2 cellular contexts compared by ENCODE assay signal in the genomic region with DNA sequence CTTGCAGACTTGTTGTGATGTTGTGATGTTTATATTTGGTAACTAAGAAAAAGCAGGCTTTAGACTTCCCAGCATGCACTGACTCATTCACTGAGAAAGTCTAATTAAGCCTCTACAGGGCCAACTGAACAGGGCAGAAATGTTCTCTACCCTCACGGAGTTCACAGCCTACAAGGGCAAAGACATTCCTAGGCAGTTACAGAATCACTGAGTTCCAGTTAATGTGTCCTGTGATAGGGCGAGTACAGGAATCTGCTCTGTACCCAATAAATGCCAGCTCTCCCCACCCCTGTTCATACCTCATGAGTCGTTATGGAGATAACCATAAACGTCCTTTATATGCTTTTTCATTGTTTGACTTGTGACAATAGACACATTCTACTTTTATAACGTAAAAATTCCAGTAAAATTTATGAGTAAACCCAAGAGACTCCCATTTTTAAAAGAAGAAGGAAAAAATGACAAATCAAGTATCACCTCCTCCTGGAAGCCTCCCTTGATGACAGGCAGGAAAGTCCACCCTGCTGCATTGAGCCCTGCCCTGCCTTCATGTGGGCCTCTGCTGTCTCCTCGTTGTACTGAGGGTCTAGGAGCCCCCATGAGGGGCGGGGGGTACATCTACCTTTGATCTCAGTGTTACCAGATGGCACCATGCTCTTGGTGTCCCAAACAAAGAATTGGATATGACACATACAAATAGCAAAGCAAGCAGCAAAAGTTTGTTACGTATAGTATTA.
TF ChIP-seq lines count a peak whose summit lies in the region.

No MANE protein-coding gene starts in this region.

TF ChIP-seq in SK-N-SH treated with all-trans-retinoic acid at 6 μM for 48 hours, 23 proteins besides CTCF, POLR2A, EP300 and RAD21 (continued from another document):
- TF ChIP-seq, protein P1, sequence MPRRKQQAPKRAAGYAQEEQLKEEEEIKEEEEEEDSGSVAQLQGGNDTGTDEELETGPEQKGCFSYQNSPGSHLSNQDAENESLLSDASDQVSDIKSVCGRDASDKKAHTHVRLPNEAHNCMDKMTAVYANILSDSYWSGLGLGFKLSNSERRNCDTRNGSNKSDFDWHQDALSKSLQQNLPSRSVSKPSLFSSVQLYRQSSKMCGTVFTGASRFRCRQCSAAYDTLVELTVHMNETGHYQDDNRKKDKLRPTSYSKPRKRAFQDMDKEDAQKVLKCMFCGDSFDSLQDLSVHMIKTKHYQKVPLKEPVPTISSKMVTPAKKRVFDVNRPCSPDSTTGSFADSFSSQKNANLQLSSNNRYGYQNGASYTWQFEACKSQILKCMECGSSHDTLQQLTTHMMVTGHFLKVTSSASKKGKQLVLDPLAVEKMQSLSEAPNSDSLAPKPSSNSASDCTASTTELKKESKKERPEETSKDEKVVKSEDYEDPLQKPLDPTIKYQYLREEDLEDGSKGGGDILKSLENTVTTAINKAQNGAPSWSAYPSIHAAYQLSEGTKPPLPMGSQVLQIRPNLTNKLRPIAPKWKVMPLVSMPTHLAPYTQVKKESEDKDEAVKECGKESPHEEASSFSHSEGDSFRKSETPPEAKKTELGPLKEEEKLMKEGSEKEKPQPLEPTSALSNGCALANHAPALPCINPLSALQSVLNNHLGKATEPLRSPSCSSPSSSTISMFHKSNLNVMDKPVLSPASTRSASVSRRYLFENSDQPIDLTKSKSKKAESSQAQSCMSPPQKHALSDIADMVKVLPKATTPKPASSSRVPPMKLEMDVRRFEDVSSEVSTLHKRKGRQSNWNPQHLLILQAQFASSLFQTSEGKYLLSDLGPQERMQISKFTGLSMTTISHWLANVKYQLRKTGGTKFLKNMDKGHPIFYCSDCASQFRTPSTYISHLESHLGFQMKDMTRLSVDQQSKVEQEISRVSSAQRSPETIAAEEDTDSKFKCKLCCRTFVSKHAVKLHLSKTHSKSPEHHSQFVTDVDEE (CRISPR knock-in tag; IDR thresholded peaks at IDR 0.05) = no peak
- TF ChIP-seq, protein P2, sequence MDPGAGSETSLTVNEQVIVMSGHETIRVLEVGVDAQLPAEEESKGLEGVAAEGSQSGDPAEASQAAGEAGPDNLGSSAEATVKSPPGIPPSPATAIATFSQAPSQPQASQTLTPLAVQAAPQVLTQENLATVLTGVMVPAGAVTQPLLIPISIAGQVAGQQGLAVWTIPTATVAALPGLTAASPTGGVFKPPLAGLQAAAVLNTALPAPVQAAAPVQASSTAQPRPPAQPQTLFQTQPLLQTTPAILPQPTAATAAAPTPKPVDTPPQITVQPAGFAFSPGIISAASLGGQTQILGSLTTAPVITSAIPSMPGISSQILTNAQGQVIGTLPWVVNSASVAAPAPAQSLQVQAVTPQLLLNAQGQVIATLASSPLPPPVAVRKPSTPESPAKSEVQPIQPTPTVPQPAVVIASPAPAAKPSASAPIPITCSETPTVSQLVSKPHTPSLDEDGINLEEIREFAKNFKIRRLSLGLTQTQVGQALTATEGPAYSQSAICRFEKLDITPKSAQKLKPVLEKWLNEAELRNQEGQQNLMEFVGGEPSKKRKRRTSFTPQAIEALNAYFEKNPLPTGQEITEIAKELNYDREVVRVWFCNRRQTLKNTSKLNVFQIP (CRISPR knock-in tag; IDR thresholded peaks at IDR 0.05; ENCODE audit: borderline replicate concordance, low read depth) = no peak
- TF ChIP-seq BACH2 (CRISPR knock-in tag; IDR thresholded peaks at IDR 0.05; ENCODE audit: borderline replicate concordance) (no peak), ISL1 (CRISPR knock-in tag; IDR thresholded peaks at IDR 0.05) (no peak), ZC3H10 (CRISPR knock-in tag; IDR thresholded peaks at IDR 0.05) (no peak), CSDC2 (CRISPR knock-in tag; IDR thresholded peaks at IDR 0.05) (no peak)
- TF ChIP-seq, protein P3, sequence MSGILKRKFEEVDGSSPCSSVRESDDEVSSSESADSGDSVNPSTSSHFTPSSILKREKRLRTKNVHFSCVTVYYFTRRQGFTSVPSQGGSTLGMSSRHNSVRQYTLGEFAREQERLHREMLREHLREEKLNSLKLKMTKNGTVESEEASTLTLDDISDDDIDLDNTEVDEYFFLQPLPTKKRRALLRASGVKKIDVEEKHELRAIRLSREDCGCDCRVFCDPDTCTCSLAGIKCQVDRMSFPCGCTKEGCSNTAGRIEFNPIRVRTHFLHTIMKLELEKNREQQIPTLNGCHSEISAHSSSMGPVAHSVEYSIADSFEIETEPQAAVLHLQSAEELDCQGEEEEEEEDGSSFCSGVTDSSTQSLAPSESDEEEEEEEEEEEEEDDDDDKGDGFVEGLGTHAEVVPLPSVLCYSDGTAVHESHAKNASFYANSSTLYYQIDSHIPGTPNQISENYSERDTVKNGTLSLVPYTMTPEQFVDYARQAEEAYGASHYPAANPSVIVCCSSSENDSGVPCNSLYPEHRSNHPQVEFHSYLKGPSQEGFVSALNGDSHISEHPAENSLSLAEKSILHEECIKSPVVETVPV (CRISPR knock-in tag; IDR thresholded peaks at IDR 0.05) = no peak
TF ChIP-seq in SK-N-SH treated with all-trans-retinoic acid at 6 μM for 48 hours: peak in this region for 0.

TF ChIP-seq in SK-N-SH, 30 proteins besides CTCF, POLR2A, EP300 and RAD21 (continued from another document):
- TF ChIP-seq, protein P4, sequence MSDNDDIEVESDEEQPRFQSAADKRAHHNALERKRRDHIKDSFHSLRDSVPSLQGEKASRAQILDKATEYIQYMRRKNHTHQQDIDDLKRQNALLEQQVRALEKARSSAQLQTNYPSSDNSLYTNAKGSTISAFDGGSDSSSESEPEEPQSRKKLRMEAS (IDR thresholded peaks at IDR 0.05; ENCODE audit: low read depth) = no peak
- TF ChIP-seq, protein P5, sequence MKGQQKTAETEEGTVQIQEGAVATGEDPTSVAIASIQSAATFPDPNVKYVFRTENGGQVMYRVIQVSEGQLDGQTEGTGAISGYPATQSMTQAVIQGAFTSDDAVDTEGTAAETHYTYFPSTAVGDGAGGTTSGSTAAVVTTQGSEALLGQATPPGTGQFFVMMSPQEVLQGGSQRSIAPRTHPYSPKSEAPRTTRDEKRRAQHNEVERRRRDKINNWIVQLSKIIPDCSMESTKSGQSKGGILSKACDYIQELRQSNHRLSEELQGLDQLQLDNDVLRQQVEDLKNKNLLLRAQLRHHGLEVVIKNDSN (IDR thresholded peaks at IDR 0.05; ENCODE audit: borderline replicate concordance, low read depth) = no peak
- TF ChIP-seq FOSL2 (IDR thresholded peaks at IDR 0.05; ENCODE audit: borderline replicate concordance, low read depth) = no peak
